In the genomic region with DNA sequence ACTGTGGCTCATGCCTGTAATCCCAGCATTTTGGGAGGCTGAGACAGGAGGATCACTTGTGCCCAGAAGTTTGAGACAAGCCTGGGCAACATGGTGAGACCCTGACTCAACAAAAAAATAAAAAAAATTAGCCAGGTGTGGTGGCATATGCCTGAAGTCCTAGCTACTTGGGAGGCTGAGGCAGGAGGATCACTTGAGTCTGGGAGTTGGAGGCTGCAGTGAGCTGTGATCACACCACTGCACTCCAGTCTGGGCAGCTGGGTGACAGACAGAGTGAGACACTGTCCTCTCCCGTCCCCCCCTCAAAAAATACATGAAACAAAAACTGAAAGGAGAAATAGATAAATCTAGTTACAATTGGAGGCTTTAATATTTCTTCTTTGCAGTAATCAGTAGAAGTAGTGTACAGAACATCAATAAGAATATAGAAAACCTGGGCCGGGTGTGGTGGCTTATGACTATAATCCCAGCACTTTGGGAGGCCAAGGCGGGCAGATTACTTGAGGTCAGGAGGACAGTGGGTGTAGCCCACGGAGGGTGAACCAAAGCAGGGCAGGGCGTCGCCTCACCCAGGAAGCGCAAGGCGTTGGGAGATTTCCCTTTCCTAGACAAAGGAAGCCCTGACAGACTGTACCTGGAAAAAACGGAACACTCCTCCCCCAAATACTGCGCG, we compare ENCODE assay signal across 31 cellular contexts.
"Had no signal": no experiment of that assay in that cellular context is flagged by ENCODE, and none has a peak within 500 bp of the region (broad histone marks: within the 10 kb centered on the region; RNA-seq: fewer than 3 reads in every experiment).

No MANE protein-coding gene starts in this region.

- H3K27ac ChIP-seq: brain microvascular endothelial cell, SJSA1 had no signal

- H3K9me3 ChIP-seq: SJSA1, SK-N-SH had no signal

- DNase-seq: activated B cell treated with CpG ODN at 0.5 μM for 24 hours; activated CD4-positive, alpha-beta memory T cell treated with anti-CD3 and anti-CD28 coated beads for 36 hours; activated CD4-positive, alpha-beta T cell treated with anti-CD3 and anti-CD28 coated beads for 4 hours; activated CD4-positive, alpha-beta T cell treated with anti-CD3 and anti-CD28 coated beads, Interleukin-2, amount 50 U/mL, for 1 hour; activated CD4-positive, CD25-positive, alpha-beta regulatory T cell treated with anti-CD3 and anti-CD28 coated beads, Interleukin-2, amount 50 U/mL, for 72 hours; activated CD8-positive, alpha-beta memory T cell treated with anti-CD3 and anti-CD28 coated beads for 24 hours; activated CD8-positive, alpha-beta memory T cell treated with anti-CD3 and anti-CD28 coated beads, Interleukin-2, amount 10 ng/mL, durations not matched to agents 7 days and 5 days; activated CD8-positive, alpha-beta memory T cell treated with anti-CD3 and anti-CD28 coated beads, Interleukin-2, amount 50 U/mL, for 48 hours; activated effector memory CD4-positive, alpha-beta T cell treated with Interleukin-2 at 50 U/mL for 16 hours; activated naive CD4-positive, alpha-beta T cell treated with anti-CD3 and anti-CD28 coated beads, Interleukin-2, amount 50 U/mL, for 16 hours; activated naive CD8-positive, alpha-beta T cell treated with anti-CD3 and anti-CD28 coated beads for 36 hours; activated T-cell treated with anti-CD3 and anti-CD28 coated beads, Interleukin-2, amount 50 U/mL, for 48 hours; amniotic stem cell; aorta; brain microvascular endothelial cell; NCI-H1105; NCI-H1417 treated with DMSO at 0.1 percent for 48 hours; NCI-H1694; NCI-H1930; NCI-H2081 treated with DMSO at 0.1 percent for 48 hours; NCI-H226; NCI-H446 treated with DMSO at 0.1 percent for 48 hours; NCI-H524; NCI-H69; NCI-H82; RPMI8226; SHP77 treated with DMSO at 0.1 percent for 48 hours; SK-N-SH had no signal

- H3K36me3 ChIP-seq: SJSA1 had no signal

- H3K27me3 ChIP-seq: brain microvascular endothelial cell, SJSA1 had no signal

- ATAC-seq: activated CD8-positive, alpha-beta memory T cell treated with anti-CD3 and anti-CD28 coated beads, Interleukin-2, amount 10 ng/mL, durations not matched to agents 7 days and 5 days; K562; Panc1 had no signal

- H3K9ac ChIP-seq: SK-N-SH had no signal

- H3K4me3 ChIP-seq: K562, SJSA1 had no signal

- H3K4me1 ChIP-seq: SJSA1 had no signal
